In genomic region chr11:79536155-79536917, GRCh38 we compare ENCODE assay signal across 21 cellular contexts.
DNase-seq lines count a peak whose midpoint lies in the region; ATAC-seq, FAIRE-seq and TF ChIP-seq lines count a peak whose summit lies in the region.
"Had no signal": no experiment of that assay in that cellular context is flagged by ENCODE, and none has a peak within 500 bp of the region (broad histone marks: within the 10 kb centered on the region; RNA-seq: fewer than 3 reads in every experiment).

No MANE protein-coding gene starts in this region.

- no peaks in the 10 kb centered on the region for H3K79me2 ChIP-seq in GM12878 (ENCODE audit: control insufficient read depth, insufficient read depth, low read length)

- H3K27me3 Mint-ChIP-seq in T-helper 17 cell, result no peaks in the 10 kb centered on the region
- H3K27me3 Mint-ChIP-seq: CD4-positive, alpha-beta T cell had no signal

- H3K4me1 Mint-ChIP-seq in T-helper 17 cell, result no peaks in the 10 kb centered on the region
- H3K4me1 Mint-ChIP-seq: IgD-negative memory B cell had no signal

- no peak for TF ChIP-seq POLR2A in GM12878 (IDR thresholded peaks at IDR 0.05; ENCODE audit: low read depth, low read length)

- SMC1A ChIA-PET in GM12878 (lab: Charles Lee; ENCODE audit: uncharacterized antibody, unreplicated experiment), result no interaction called here

- no peak for TF ChIP-seq EP300 in GM12878 (IDR thresholded peaks at IDR 0.05; ENCODE audit: borderline replicate concordance in 1 of 2, control insufficient read depth in 1 of 2, low read depth in 2 of 2, low read length in 2 of 2)

- BruUV-seq in GM12878 (replicated peaks; lab: Mats Ljungman, UMichigan), result no TSS peak

- no peaks in the 10 kb centered on the region for H3K36me3 Mint-ChIP-seq in T-helper 17 cell (ENCODE audit: low read depth)
- H3K36me3 Mint-ChIP-seq: IgD-negative memory B cell had no signal

- H3K9me3 ChIP-seq in GM12878 (replicated peaks; ENCODE audit: control insufficient read depth, insufficient read depth, low read length) (no peaks in the 10 kb centered on the region), T-helper 17 cell (ENCODE audit: control insufficient read depth, low read length, poor library complexity, severe bottlenecking) (no peaks in the 10 kb centered on the region)
- H3K9me3 ChIP-seq: BLaER1, SJCRH30 had no signal

- no peak overlapping the region for H2AFZ ChIP-seq in GM12878 (ENCODE audit: control insufficient read depth, low read depth, low read length)

- no peaks in the 10 kb centered on the region for H4K20me1 ChIP-seq in GM12878 (ENCODE audit: control insufficient read depth, insufficient read depth)
- H4K20me1 ChIP-seq: BLaER1 had no signal

- no peak for TF ChIP-seq RAD21 in GM12878 (IDR thresholded peaks at IDR 0.05; ENCODE audit: insufficient read depth, low read depth, low read length)

- POLR2A ChIA-PET in GM12878 (lab: Charles Lee), result no interaction called here

- ATAC-seq in GM12878 (no peak), foreskin keratinocyte (peak; percentile 58), T-helper 17 cell (no peak)
- ATAC-seq: HCT116 had no signal

- H3K27ac Mint-ChIP-seq in T-helper 17 cell, result no peak overlapping the region
- H3K27ac Mint-ChIP-seq: CD4-positive, alpha-beta T cell; IgD-negative memory B cell had no signal

- in situ Hi-C loops in GM12878 (cut with MboI), result no loop called here

- H3K9ac ChIP-seq in GM12878 (ENCODE audit: control insufficient read depth, insufficient read depth, low read length), result no peak overlapping the region
- H3K9ac ChIP-seq: BLaER1 had no signal

- FAIRE-seq in GM12878 (lab: Jason Lieb, UNC), result no peak
- FAIRE-seq: GM18507, H1 had no signal

- RAD21 ChIA-PET in GM12878 (lab: Charles Lee; ENCODE audit: unreplicated experiment), result no interaction called here

- no peaks in the 10 kb centered on the region for H3K36me3 ChIP-seq in GM12878 (ENCODE audit: control insufficient read depth in 2 of 2, insufficient read depth in 2 of 2, low read length in 1 of 2)
- H3K36me3 ChIP-seq: BLaER1, SJCRH30 had no signal

- H3K4me3 Mint-ChIP-seq in T-helper 17 cell, result no peak overlapping the region
- H3K4me3 Mint-ChIP-seq: CD4-positive, alpha-beta T cell; IgD-negative memory B cell had no signal

- H3K27ac ChIP-seq in GM12878 (ENCODE audit: control insufficient read depth, insufficient read depth) (no peak overlapping the region), foreskin keratinocyte (no peak overlapping the region)
- H3K27ac ChIP-seq: BLaER1, RWPE1, SJCRH30 had no signal

- H3K4me2 ChIP-seq in GM12878 (ENCODE audit: control insufficient read depth, insufficient read depth), result no peak overlapping the region
- H3K4me2 ChIP-seq: BLaER1 had no signal

- WGBS in GM12878 (ENCODE audit: insufficient coverage, insufficient replicate concordance, low lambda C conversion rate, missing lambda C conversion rate), result 18% methylated on average over 5 of the region's 5 CpGs

- intact Hi-C loops in GM12878 (cut with micrococcal nuclease; ENCODE audit: unreplicated experiment), result no loop called here

- H3K27me3 ChIP-seq in GM12878 (replicated peaks in 1 of 2; ENCODE audit: control insufficient read depth in 2 of 2, insufficient read depth in 2 of 2, low read length in 1 of 2), result no peaks in the 10 kb centered on the region
- H3K27me3 ChIP-seq in foreskin keratinocyte, result no peaks in the 10 kb centered on the region
- H3K27me3 ChIP-seq: BLaER1, SJCRH30 had no signal

- TF ChIP-seq CTCF in GM12878 (IDR thresholded peaks at IDR 0.05 in 2 of 3, conservative IDR thresholded peaks at IDR 0.05 in 1 of 3; ENCODE audit: control insufficient read depth in 2 of 3, extremely low read depth in 1 of 3, insufficient read depth in 1 of 3, low read depth in 3 of 3, low read length in 3 of 3) (no peak), foreskin keratinocyte (conservative IDR thresholded peaks at IDR 0.05) (no peak), GM20000 (IDR thresholded peaks at IDR 0.05; ENCODE audit: extremely low read depth, missing control alignments) (no peak)

- H3K4me1 ChIP-seq in GM12878 (ENCODE audit: control insufficient read depth, insufficient read depth, low read length) (no peaks in the 10 kb centered on the region), foreskin keratinocyte (peaks cover 11% of the 10 kb centered on the region)
- H3K4me1 ChIP-seq: SJCRH30 had no signal

- no peak overlapping the region for H3K4me3 ChIP-seq in GM12878
- H3K4me3 ChIP-seq: BLaER1, SJCRH30 had no signal

- peak; percentile 90 for DNase-seq in DMS53 (lab: John Stamatoyannopoulos, UW)
- DNase-seq in DMS53 treated with DMSO at 0.1 percent for 48 hours (lab: John Stamatoyannopoulos, UW; ENCODE audit: unreplicated experiment), result peak; percentile 82
- no peak for DNase-seq in GM12878 (ENCODE audit: low read depth, low spot score)
- DNase-seq in foreskin keratinocyte, result peak in 1 of 2 donors; percentile 35
- no peak for DNase-seq in T-helper 17 cell
- no peak for DNase-seq in germinal center (ENCODE audit: low spot score)
- no peak for DNase-seq in GM20000 (ENCODE audit: low spot score)
- DNase-seq: CD4-positive, alpha-beta T cell; COR-L47; Karpas-422; NCI-H1694; NCI-H2081 treated with DMSO at 0.1 percent for 48 hours; NCI-H446; NCI-H526; SJCRH30 had no signal

- CTCF ChIA-PET in GM12878 (lab: Yijun Ruan, JAX), result no interaction called here

TF ChIP-seq in GM12878, 131 proteins besides CTCF, POLR2A, EP300 and RAD21:
- TF ChIP-seq SPI1 (IDR thresholded peaks at IDR 0.05; ENCODE audit: borderline replicate concordance, insufficient read depth, low read depth, low read length) (peak; percentile 4; the same call in 1 of the 2 replicates), IRF3 (IDR thresholded peaks at IDR 0.05) (no peak), SMARCA5 (IDR thresholded peaks at IDR 0.05) (no peak), REST (IDR thresholded peaks at IDR 0.05; ENCODE audit: low read depth, low read length) (no peak), YY1 (IDR thresholded peaks at IDR 0.05; ENCODE audit: low read depth, low read length) (no peak)

Comparison
In these comparisons a context has a peak if more than half of its experiments do, and no peak if none do; other contexts are left out.
1. DNase-seq: peak in DMS53 (single experiment) and DMS53 treated with DMSO at 0.1 percent for 48 hours (single experiment); none in GM12878 (single experiment), T-helper 17 cell (0 of 3), germinal center (single experiment) and GM20000 (single experiment).